In genomic region chr18:34528177-34528576, GRCh38 we compare ENCODE assay signal across 2 cellular contexts.
TF ChIP-seq lines count a peak whose summit lies in the region.

No MANE protein-coding gene starts in this region.

TF ChIP-seq in GM23338, 12 proteins besides CTCF, POLR2A, EP300 and RAD21 (continued from another document):
- no peak for TF ChIP-seq ZNF462 (CRISPR knock-in tag; IDR thresholded peaks at IDR 0.05)
- no peak for TF ChIP-seq ETS1 (IDR thresholded peaks at IDR 0.05)
- no peak for TF ChIP-seq CREB1 (CRISPR knock-in tag; IDR thresholded peaks at IDR 0.05; ENCODE audit: low read depth)
- TF ChIP-seq REST (IDR thresholded peaks at IDR 0.05; ENCODE audit: unreplicated experiment), result no peak
- TF ChIP-seq POLR2AphosphoS5 (IDR thresholded peaks at IDR 0.05; ENCODE audit: low read depth), result no peak
- TF ChIP-seq JUNB (IDR thresholded peaks at IDR 0.05; ENCODE audit: unreplicated experiment), result no peak
- no peak for TF ChIP-seq EZH2 (IDR thresholded peaks at IDR 0.05; ENCODE audit: low read depth, unreplicated experiment)
- TF ChIP-seq EZH2phosphoT487 (IDR thresholded peaks at IDR 0.05; ENCODE audit: unreplicated experiment), result no peak
- no peak for TF ChIP-seq ZNF331 (CRISPR knock-in tag; IDR thresholded peaks at IDR 0.05; ENCODE audit: low read depth)

TF ChIP-seq in endothelial cell of umbilical vein, 7 proteins besides CTCF, POLR2A, EP300 and RAD21 (continued from another document):
- no peak for TF ChIP-seq POLR2AphosphoS5 (IDR thresholded peaks at IDR 0.05; ENCODE audit: insufficient read depth, low read depth, low read length)
TF ChIP-seq in endothelial cell of umbilical vein: peak in this region for 0.
